1 cellular context compared by ENCODE assay signal in the genomic region with DNA sequence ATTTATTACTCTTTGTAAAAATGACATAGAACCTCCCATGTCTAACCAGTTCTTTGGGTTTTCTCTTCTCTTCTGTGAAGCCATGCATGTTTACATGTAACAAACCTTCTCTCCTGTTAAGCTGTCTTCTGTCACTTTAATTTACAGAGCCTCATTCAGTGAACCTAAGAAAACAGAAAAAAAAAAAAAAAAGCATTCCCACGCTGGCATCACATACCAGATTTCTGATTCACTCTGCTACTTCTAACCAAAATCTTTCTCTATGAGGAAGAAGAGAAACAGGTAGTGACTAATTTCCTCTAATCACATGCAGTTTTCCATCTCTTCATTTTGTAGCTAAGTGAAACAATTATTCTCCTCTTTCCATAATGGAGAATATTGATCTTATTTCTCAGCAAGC.
TF ChIP-seq lines count a peak whose summit lies in the region.

No MANE protein-coding gene starts in this region.

TF ChIP-seq in H1, 55 proteins besides CTCF, POLR2A, EP300 and RAD21:
- TF ChIP-seq CHD7 (IDR thresholded peaks at IDR 0.05; ENCODE audit: insufficient replicate concordance, low read length) (no peak), ZNF274 (IDR thresholded peaks at IDR 0.05; ENCODE audit: borderline replicate concordance, extremely low read depth, low read length) (no peak), BACH1 (IDR thresholded peaks at IDR 0.05; ENCODE audit: low read length) (no peak), KDM4A (IDR thresholded peaks at IDR 0.05; ENCODE audit: low read depth, low read length, severe bottlenecking) (no peak), KDM1A (IDR thresholded peaks at IDR 0.05; ENCODE audit: borderline replicate concordance, low read length) (no peak), USF2 (IDR thresholded peaks at IDR 0.05; ENCODE audit: low read length) (no peak), ASH2L (IDR thresholded peaks at IDR 0.05; ENCODE audit: low read length) (no peak), TAF7 (optimal IDR thresholded peaks at IDR 0.05; ENCODE audit: borderline replicate concordance, low read depth, low read length) (no peak), POLR2AphosphoS5 (IDR thresholded peaks at IDR 0.05; ENCODE audit: low read depth, low read length) (no peak), FOSL1 (IDR thresholded peaks at IDR 0.05; ENCODE audit: insufficient read depth, low read depth, low read length) (no peak)
- TF ChIP-seq, protein P1, sequence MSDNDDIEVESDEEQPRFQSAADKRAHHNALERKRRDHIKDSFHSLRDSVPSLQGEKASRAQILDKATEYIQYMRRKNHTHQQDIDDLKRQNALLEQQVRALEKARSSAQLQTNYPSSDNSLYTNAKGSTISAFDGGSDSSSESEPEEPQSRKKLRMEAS (IDR thresholded peaks at IDR 0.05): no peak
TF ChIP-seq in H1: peak in this region for 0.
